17 cellular contexts compared by ENCODE assay signal in the genomic region with DNA sequence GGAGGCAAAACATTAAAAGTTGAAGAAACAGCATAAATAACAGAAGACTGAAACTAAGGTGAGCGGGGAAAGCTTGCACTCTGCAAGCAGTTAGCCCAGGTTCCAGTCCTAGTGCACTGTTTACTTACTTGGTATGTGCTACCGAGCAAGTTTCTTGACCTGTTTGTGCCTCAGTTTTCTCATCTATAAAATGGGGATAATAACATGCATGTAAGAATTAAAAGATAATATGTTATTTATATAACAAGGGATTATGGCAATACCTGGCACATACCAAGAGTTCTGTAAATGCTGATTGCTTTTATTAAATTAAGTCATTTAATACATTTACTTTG. TPM values are rescaled to one million over a fixed set of nuclear protein-coding genes. Genes with fewer than 3 reads are reported as not detected.
DNase-seq lines count a peak whose midpoint lies in the region; ATAC-seq and TF ChIP-seq lines count a peak whose summit lies in the region.
"Had no signal": no experiment of that assay in that cellular context is flagged by ENCODE, and none has a peak within 500 bp of the region (broad histone marks: within the 10 kb centered on the region; RNA-seq: fewer than 3 reads in every experiment).

No MANE protein-coding gene starts in this region.

- in situ Hi-C loops in IMR-90 (cut with MboI; ENCODE audit: low sequenced_read_pairs) = no loop called here

- no CpG with 5 or more reads among the region's 2 CpGs for WGBS in IMR-90 (ENCODE audit: extremely low coverage in 2 of 2, insufficient read length in 1 of 2), 2 experiments
- WGBS in ectodermal cell, 2 experiments = 71 to 87% methylated on average over 1 to 2 of the region's 2 CpGs
- WGBS in prostate gland = 84% methylated on average over 2 of the region's 2 CpGs

- H3K9ac ChIP-seq in IMR-90 (ENCODE audit: low read depth, low read length) = no peak overlapping the region

- H2AK5ac ChIP-seq in IMR-90 (ENCODE audit: low read depth, low read length) = peak overlapping the region; percentile 88; the same call in 1 of the 2 replicates

- H2AK9ac ChIP-seq in IMR-90 (replicated peaks; ENCODE audit: low read depth, low read length, poor library complexity) = peak overlapping the region; percentile 81

- H3K4me3 ChIP-seq in ACC112 (ENCODE audit: low read depth, low read length) (no peak overlapping the region), IMR-90 (ENCODE audit: insufficient read depth, low read depth, low read length) (no peak overlapping the region), ectodermal cell (ENCODE audit: insufficient read depth, low read depth, low read length) (no peak overlapping the region), prostate gland (no peak overlapping the region)
- H3K4me3 ChIP-seq in CD8-positive, alpha-beta memory T cell (ENCODE audit: low read length) = no peak overlapping the region
- H3K4me3 ChIP-seq: adrenal gland had no signal

- H2BK20ac ChIP-seq in IMR-90 (ENCODE audit: low read depth, low read length) = peak overlapping the region; percentile 98

- H3K9me1 ChIP-seq in IMR-90 (ENCODE audit: insufficient read depth, low read length) = peaks cover 5% of the 10 kb centered on the region; the same call in 1 of the 2 replicates

- no peak for TF ChIP-seq CTCF in IMR-90 (conservative IDR thresholded peaks at IDR 0.05; ENCODE audit: low read depth, low read length)
- TF ChIP-seq CTCF in nephron (IDR thresholded peaks at IDR 0.05; ENCODE audit: unreplicated experiment in 3 of 3) = no peak
- no peak for TF ChIP-seq CTCF in prostate gland (IDR thresholded peaks at IDR 0.05)

- H2BK120ac ChIP-seq in IMR-90 (ENCODE audit: low read depth, low read length) = peak overlapping the region; percentile 99

- H3K27ac Mint-ChIP-seq in nephron = peak overlapping the region; percentile 79 to 94 (median 93)
- H3K27ac Mint-ChIP-seq in CD8-positive, alpha-beta memory T cell = no peak overlapping the region
- H3K27ac Mint-ChIP-seq: memory B cell had no signal

- peak overlapping the region; percentile 58 for H3K18ac ChIP-seq in IMR-90 (ENCODE audit: low read depth, low read length)

- no peak for TF ChIP-seq RAD21 in IMR-90 (IDR thresholded peaks at IDR 0.05; ENCODE audit: low read length)

- no peaks in the 10 kb centered on the region for H3K36me3 ChIP-seq in ACC112 (ENCODE audit: insufficient read depth, low read length)
- no peaks in the 10 kb centered on the region for H3K36me3 ChIP-seq in IMR-90 (ENCODE audit: control insufficient read depth, insufficient read depth, low read length)
- no peaks in the 10 kb centered on the region for H3K36me3 ChIP-seq in ectodermal cell (ENCODE audit: control insufficient read depth, insufficient read depth, low read length)
- H3K36me3 ChIP-seq in CD8-positive, alpha-beta memory T cell (ENCODE audit: insufficient read depth, low read length) = no peaks in the 10 kb centered on the region
- H3K36me3 ChIP-seq in prostate gland = no peaks in the 10 kb centered on the region
- H3K36me3 ChIP-seq: adrenal gland had no signal

- peaks cover 19% of the 10 kb centered on the region for H3K4me1 Mint-ChIP-seq in nephron
- no peaks in the 10 kb centered on the region for H3K4me1 Mint-ChIP-seq in CD8-positive, alpha-beta memory T cell
- H3K4me1 Mint-ChIP-seq: CD4-positive, alpha-beta memory T cell had no signal

- no peaks in the 10 kb centered on the region for H3K27me3 ChIP-seq in ACC112 (ENCODE audit: insufficient read depth, low read length)
- no peaks in the 10 kb centered on the region for H3K27me3 ChIP-seq in IMR-90 (ENCODE audit: control insufficient read depth, insufficient read depth, low read length)
- no peaks in the 10 kb centered on the region for H3K27me3 ChIP-seq in ectodermal cell (ENCODE audit: control insufficient read depth, insufficient read depth, low read length, poor library complexity, severe bottlenecking)
- no peaks in the 10 kb centered on the region for H3K27me3 ChIP-seq in CD8-positive, alpha-beta memory T cell (ENCODE audit: insufficient read depth, low read length, poor library complexity, severe bottlenecking)
- H3K27me3 ChIP-seq in prostate gland (replicated peaks; ENCODE audit: insufficient read depth) = no peaks in the 10 kb centered on the region
- H3K27me3 ChIP-seq: adrenal gland had no signal

- ATAC-seq in IMR-90 (ENCODE audit: low read depth) (no peak; the same call in 1 of the 2 replicates), HG02678 (IDR thresholded peaks at IDR 0.05; ENCODE audit: unreplicated experiment) (no peak), HG02970 (IDR thresholded peaks at IDR 0.05; ENCODE audit: low FRiP score, unreplicated experiment) (no peak)

- peak overlapping the region; percentile 89 for H3K56ac ChIP-seq in IMR-90 (ENCODE audit: extremely low read depth, insufficient read depth, low read length)

- H2AFZ ChIP-seq in ACC112 (ENCODE audit: low read length, unreplicated experiment) (no peak overlapping the region), IMR-90 (replicated peaks; ENCODE audit: low read length, poor library complexity) (peak overlapping the region; percentile 83)

- H2BK15ac ChIP-seq in IMR-90 (ENCODE audit: low read depth, low read length) = peak overlapping the region; percentile 94; the same call in 1 of the 3 replicates

- H3K4me2 ChIP-seq in IMR-90 (ENCODE audit: low read depth, low read length) = peak overlapping the region; percentile 17; the same call in 1 of the 2 replicates

- POLR2A ChIA-PET in IMR-90 (lab: Charles Lee; ENCODE audit: unreplicated experiment) = no interaction called here
- POLR2A ChIA-PET in CD8-positive, alpha-beta memory T cell (lab: Charles Lee) = no interaction called here

- H3K4me1 ChIP-seq in ACC112 (ENCODE audit: control insufficient read depth, insufficient read depth, low read length, unreplicated experiment) (peaks cover 17% of the 10 kb centered on the region), IMR-90 (ENCODE audit: control insufficient read depth, insufficient read depth, low read length) (peaks cover 5% of the 10 kb centered on the region; the same call in 1 of the 2 replicates), ectodermal cell (ENCODE audit: control insufficient read depth, insufficient read depth, low read length) (peaks cover 35% of the 10 kb centered on the region), prostate gland (replicated peaks) (no peaks in the 10 kb centered on the region)
- no peaks in the 10 kb centered on the region for H3K4me1 ChIP-seq in CD8-positive, alpha-beta memory T cell (ENCODE audit: insufficient read depth, low read length)
- H3K4me1 ChIP-seq: adrenal gland had no signal

- intact Hi-C loops in IMR-90 (cut with micrococcal nuclease) (loop anchor here (2.0 kb wide), 1 partner anchor 48 kb away; no protein-coding TSS in a partner anchor), prostate gland (cut with DNase I) (no loop called here)

- CTCF ChIA-PET in IMR-90 (lab: Yijun Ruan, JAX) = no interaction called here
- CTCF ChIA-PET in CD8-positive, alpha-beta memory T cell (lab: Charles Lee) = no interaction called here

- peak overlapping the region; percentile 88 for H4K5ac ChIP-seq in IMR-90 (ENCODE audit: low read depth, low read length)

- no peaks in the 10 kb centered on the region for H4K20me1 ChIP-seq in IMR-90 (ENCODE audit: insufficient read depth, low read length)

- H3K36me3 Mint-ChIP-seq in nephron (ENCODE audit: low read depth) = no peaks in the 10 kb centered on the region
- H3K36me3 Mint-ChIP-seq in CD8-positive, alpha-beta memory T cell = no peaks in the 10 kb centered on the region
- H3K36me3 Mint-ChIP-seq: CD4-positive, alpha-beta memory T cell; memory B cell had no signal

- H3K9me3 ChIP-seq in IMR-90 (ENCODE audit: control insufficient read depth, insufficient read depth, low read length) (no peaks in the 10 kb centered on the region; the same call in 1 of the 2 replicates), ectodermal cell (ENCODE audit: control insufficient read depth, low read length) (peaks cover 5% of the 10 kb centered on the region), prostate gland (no peaks in the 10 kb centered on the region)
- H3K9me3 ChIP-seq in CD8-positive, alpha-beta memory T cell (ENCODE audit: low read length) = no peaks in the 10 kb centered on the region
- H3K9me3 ChIP-seq: adrenal gland had no signal

- H3K4ac ChIP-seq in IMR-90 (ENCODE audit: low read depth, low read length) = peak overlapping the region; percentile 97

- DNase-seq in IMR-90 (no peak), prostate gland (ENCODE audit: low spot score) (no peak)
- DNase-seq in CD8-positive, alpha-beta memory T cell = no peak
- DNase-seq: activated effector memory CD4-positive, alpha-beta T cell treated with Interleukin-2 at 50 U/mL for 16 hours; adrenal gland; CD4-positive, alpha-beta memory T cell; NCI-H2081 treated with DMSO at 0.1 percent for 48 hours; NCI-H510A treated with DMSO at 0.1 percent for 48 hours; OCI-M1; stimulated activated CD4-positive, alpha-beta T cell treated with anti-CD3 and anti-CD28 coated beads, Interleukin-4, amount 100 ng/mL, for 1 hour; T-helper 9 cell had no signal

- peak overlapping the region; percentile 97 for H4K91ac ChIP-seq in IMR-90 (ENCODE audit: insufficient read depth, low read depth, low read length)

- no peaks in the 10 kb centered on the region for H3K79me2 ChIP-seq in ACC112 (ENCODE audit: control insufficient read depth, insufficient read depth, low read length, unreplicated experiment)

- H2BK5ac ChIP-seq in IMR-90 (ENCODE audit: low read depth, low read length, poor library complexity, severe bottlenecking) = peak overlapping the region; percentile 99

- peak overlapping the region; percentile 5 to 21 (median 11) for H3K4me3 Mint-ChIP-seq in nephron
- no peak overlapping the region for H3K4me3 Mint-ChIP-seq in CD8-positive, alpha-beta memory T cell
- H3K4me3 Mint-ChIP-seq: CD4-positive, alpha-beta memory T cell; memory B cell had no signal

- no peaks in the 10 kb centered on the region for H3K27me3 Mint-ChIP-seq in nephron (ENCODE audit: low read depth)
- no peaks in the 10 kb centered on the region for H3K27me3 Mint-ChIP-seq in CD8-positive, alpha-beta memory T cell
- H3K27me3 Mint-ChIP-seq: CD4-positive, alpha-beta memory T cell; memory B cell had no signal

- H3K23ac ChIP-seq in IMR-90 (ENCODE audit: low read depth, low read length) = peak overlapping the region; percentile 98

- no peak for TF ChIP-seq POLR2A in IMR-90 (IDR thresholded peaks at IDR 0.05; ENCODE audit: low read depth, low read length)
- no peak for TF ChIP-seq POLR2A in prostate gland (IDR thresholded peaks at IDR 0.05)

- no peaks in the 10 kb centered on the region for H3K9me3 Mint-ChIP-seq in nephron
- H3K9me3 Mint-ChIP-seq in CD8-positive, alpha-beta memory T cell = peaks cover 0 to 2% (median 0%) of the 10 kb centered on the region in 5 donors
- H3K9me3 Mint-ChIP-seq: memory B cell had no signal

- H3K14ac ChIP-seq in IMR-90 (replicated peaks; ENCODE audit: low read depth, low read length) = peak overlapping the region; percentile 97

- H3K27ac ChIP-seq in ACC112 (ENCODE audit: low read depth, low read length) (0 out of 2 replicates have a peak overlapping the region, but pooled peaks have one; percentile 23), IMR-90 (ENCODE audit: insufficient read depth, low read length) (peak overlapping the region; percentile 52), ectodermal cell (ENCODE audit: insufficient read depth, low read depth, low read length, poor library complexity, severe bottlenecking) (peak overlapping the region; percentile 99), prostate gland (no peak overlapping the region)
- no peak overlapping the region for H3K27ac ChIP-seq in CD8-positive, alpha-beta memory T cell (ENCODE audit: low read depth, low read length)
- H3K27ac ChIP-seq: adrenal gland had no signal

- peak overlapping the region; percentile 88 to 95 for H4K8ac ChIP-seq in IMR-90 (ENCODE audit: low read depth in 2 of 2, low read length in 2 of 2)

- no TSS peak for BruUV-seq in IMR-90 (replicated peaks; lab: Mats Ljungman, UMichigan)

- dilution Hi-C loops in IMR-90 (cut with HindIII; ENCODE audit: low sequenced_read_pairs, unreplicated experiment) = no loop called here

- no peaks in the 10 kb centered on the region for H3K79me1 ChIP-seq in IMR-90 (ENCODE audit: low read depth in 1 of 2, low read length in 2 of 2)

RNA-seq across cellular contexts. Expression of a gene that starts 37.1 kb away (rescaled TPM):
- total RNA-seq in IMR-90 (2012; rRNA removed) (19.4 and 25.5 TPM in 2 replicates), prostate gland (10 to 100 TPM; 24.4 to 27.8 TPM)
- 2.1 TPM in 2 replicates for polyA plus RNA-seq in IMR-90 (2012; rRNA removed)
- 0.44 and 0.75 TPM in 2 replicates for polyA plus RNA-seq in IMR-90 (2012; cell fraction: cytosol; rRNA removed)
- 1.5 and 7.5 TPM in 2 replicates for polyA plus RNA-seq in IMR-90 (2012; cell fraction: nucleus; rRNA removed; ENCODE audit: low replicate concordance)
- polyA plus RNA-seq in ectodermal cell (2013, experiment 1 of 4) = 14.2 TPM
- polyA plus RNA-seq in ectodermal cell (2013, experiment 2 of 4) = 12.7 TPM
- polyA plus RNA-seq in ectodermal cell (2013, experiment 3 of 4) = 10.2 TPM
- 11.4 TPM for polyA plus RNA-seq in ectodermal cell (2013, experiment 4 of 4)
- 10 to 100 TPM in 1 of 2 experiments, 1 to 10 TPM in 1; 8.9 to 10.0 TPM for total RNA-seq in CD8-positive, alpha-beta memory T cell
- 4.0 TPM for polyA plus RNA-seq in CD8-positive, alpha-beta memory T cell

Comparison
In these comparisons a context has a peak if more than half of its experiments do, and no peak if none do; other contexts are left out.
1. H3K27ac ChIP-seq: peak in ACC112 (single experiment), IMR-90 (single experiment) and ectodermal cell (single experiment); none in CD8-positive, alpha-beta memory T cell (single experiment) and prostate gland (0 of 2).
2. H3K27ac Mint-ChIP-seq: peak in nephron (3 of 3); none in CD8-positive, alpha-beta memory T cell (0 of 8).
3. H3K4me3 Mint-ChIP-seq: peak in nephron (3 of 3); none in CD8-positive, alpha-beta memory T cell (0 of 7).